Comparison of ENCODE assay signal across 1 cellular context in the genomic region with DNA sequence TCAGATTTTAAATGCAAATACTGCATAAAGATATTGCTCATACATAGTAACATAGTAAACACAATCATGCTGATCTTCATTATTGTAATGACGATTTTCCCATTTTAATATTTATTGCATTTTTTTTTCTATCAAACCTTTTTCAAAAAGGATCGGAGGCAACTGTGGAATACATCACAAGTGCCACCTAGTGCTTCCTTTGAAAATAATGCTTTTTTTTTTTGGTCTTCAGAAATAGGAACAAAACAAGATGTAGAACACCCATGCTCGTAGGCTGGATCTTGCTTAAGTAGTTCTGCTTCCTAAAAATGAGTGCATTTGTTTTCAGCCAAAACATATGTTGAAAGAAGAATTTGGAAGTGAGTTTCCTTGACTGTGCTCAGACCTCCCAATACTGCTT.
TF ChIP-seq lines count a peak whose summit lies in the region.

No MANE protein-coding gene starts in this region.

TF ChIP-seq in Ishikawa, 13 proteins besides CTCF, POLR2A, EP300 and RAD21 (continued from another document):
- TF ChIP-seq, protein P1, sequence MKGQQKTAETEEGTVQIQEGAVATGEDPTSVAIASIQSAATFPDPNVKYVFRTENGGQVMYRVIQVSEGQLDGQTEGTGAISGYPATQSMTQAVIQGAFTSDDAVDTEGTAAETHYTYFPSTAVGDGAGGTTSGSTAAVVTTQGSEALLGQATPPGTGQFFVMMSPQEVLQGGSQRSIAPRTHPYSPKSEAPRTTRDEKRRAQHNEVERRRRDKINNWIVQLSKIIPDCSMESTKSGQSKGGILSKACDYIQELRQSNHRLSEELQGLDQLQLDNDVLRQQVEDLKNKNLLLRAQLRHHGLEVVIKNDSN (IDR thresholded peaks at IDR 0.05) = no peak
- no peak for TF ChIP-seq TEAD4 (IDR thresholded peaks at IDR 0.05)
